ENCODE assay signal across 8 cellular contexts in genomic region chr3:12796171-12797123, GRCh38. TPM values are rescaled to one million over a fixed set of nuclear protein-coding genes. Genes with fewer than 3 reads are reported as not detected.
DNase-seq lines count a peak whose midpoint lies in the region; ATAC-seq and TF ChIP-seq lines count a peak whose summit lies in the region.

CAND2 (plus strand) TSS chr3:12796680; CDS start chr3:12796721, 41 bp downstream.

- ATAC-seq in HG03175 (IDR thresholded peaks at IDR 0.05; ENCODE audit: unreplicated experiment) (peak; percentile 55), GM21447 (IDR thresholded peaks at IDR 0.05; ENCODE audit: unreplicated experiment) (no peak)

- no peaks in the 10 kb centered on the region for H3K36me3 ChIP-seq in skeletal muscle satellite cell (ENCODE audit: insufficient read depth, low read length)

- no peaks in the 10 kb centered on the region for H3K9me3 ChIP-seq in skeletal muscle satellite cell (replicated peaks; ENCODE audit: low read length)

- peaks cover 9% of the 10 kb centered on the region for H3K4me1 ChIP-seq in skeletal muscle satellite cell (ENCODE audit: control insufficient read depth, insufficient read depth, low read length)

- peak within 1 kb of the TSS; percentile 90 for H3K4me2 ChIP-seq in skeletal muscle satellite cell (ENCODE audit: low read length)

- DNase-seq in AG09309 (ENCODE audit: low read depth) (no peak), T-helper 2 cell (peak in 4 of 5 experiments; percentile 19 to 28 (median 22)), caudate nucleus (lab: John Stamatoyannopoulos, UW) (peak in 52 of 61 donors; percentile 6 to 75 (median 43)), iPS-NIHi7 (ENCODE audit: extremely low spot score) (peak; percentile 52), SIG-M5 (lab: John Stamatoyannopoulos, UW) (no peak)

- no peak for TF ChIP-seq CTCF in AG09309 (IDR thresholded peaks at IDR 0.05; ENCODE audit: control insufficient read depth, insufficient read depth, low read depth, low read length, missing control alignments)

- peaks cover 6% of the 10 kb centered on the region for H3K27me3 ChIP-seq in skeletal muscle satellite cell (ENCODE audit: control insufficient read depth, insufficient read depth, low read length)

- peak within 1 kb of the TSS; percentile 83 for H3K27ac ChIP-seq in caudate nucleus (ENCODE audit: low read depth, low read length)

- peak within 1 kb of the TSS; percentile 72 for H3K9ac ChIP-seq in skeletal muscle satellite cell (ENCODE audit: low read depth, low read length)

- H3K4me3 ChIP-seq in AG09309 (ENCODE audit: control insufficient read depth, low read depth, low read length) = peak within 1 kb of the TSS; percentile 48
- peak within 1 kb of the TSS; percentile 71 for H3K4me3 ChIP-seq in skeletal muscle satellite cell (ENCODE audit: low read length)

RNA-seq across cellular contexts. Expression of gene CAND2, which starts in this region (rescaled TPM):
- total RNA-seq in skeletal muscle satellite cell (2012; rRNA removed) = 0.25 and 1.3 TPM in 2 replicates

Comparison
In these comparisons a context has a peak if more than half of its experiments do, and no peak if none do; other contexts are left out.
1. DNase-seq: peak in T-helper 2 cell (4 of 5), caudate nucleus (52 of 61) and iPS-NIHi7 (single experiment); none in AG09309 (single experiment) and SIG-M5 (single experiment).